ENCODE assay signal across 15 cellular contexts in the genomic region with DNA sequence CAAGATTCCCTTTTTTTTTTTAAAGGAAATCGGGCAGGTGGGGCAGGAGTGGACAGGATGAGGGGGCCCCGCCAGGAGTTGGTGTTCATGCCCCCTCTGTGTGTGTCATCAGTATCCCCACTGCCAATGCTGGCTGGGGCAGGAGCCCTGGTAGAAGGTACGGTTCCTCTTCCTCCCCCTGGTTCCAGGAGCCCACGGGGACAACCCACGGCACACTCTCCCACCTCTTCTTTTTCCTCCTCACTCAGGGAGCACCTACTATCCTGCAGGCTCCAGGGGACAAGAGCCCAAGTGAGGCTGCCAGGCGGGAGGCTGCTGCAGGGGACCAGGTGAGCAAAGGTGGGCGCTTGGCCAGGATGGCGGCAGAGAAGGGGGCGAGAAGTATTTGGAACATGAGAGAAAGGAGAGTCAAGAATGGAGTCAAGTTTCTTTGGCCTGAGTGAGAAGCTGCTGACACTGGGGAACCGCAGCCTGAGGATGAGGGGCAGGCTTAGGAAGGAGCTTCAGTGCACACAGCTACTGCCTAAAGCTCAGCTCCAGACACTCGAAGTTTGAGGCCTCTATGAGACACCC. TPM values are rescaled to one million over a fixed set of nuclear protein-coding genes. Genes with fewer than 3 reads are reported as not detected.
DNase-seq lines count a peak whose midpoint lies in the region; ATAC-seq and TF ChIP-seq lines count a peak whose summit lies in the region.
"Had no signal": no experiment of that assay in that cellular context is flagged by ENCODE, and none has a peak within 500 bp of the region (broad histone marks: within the 10 kb centered on the region; RNA-seq: fewer than 3 reads in every experiment).

No MANE protein-coding gene starts in this region.

- peaks cover 45% of the 10 kb centered on the region for H3K4me1 Mint-ChIP-seq in activated CD4-positive, alpha-beta T cell treated with anti-CD3 and anti-CD28 coated beads for 36 hours

- no peak overlapping the region for H3K4me3 Mint-ChIP-seq in activated CD4-positive, alpha-beta T cell treated with anti-CD3 and anti-CD28 coated beads for 36 hours
- H3K4me3 Mint-ChIP-seq: CD8-positive, alpha-beta memory T cell; memory B cell had no signal

- ATAC-seq in activated CD4-positive, alpha-beta T cell treated with anti-CD3 and anti-CD28 coated beads for 36 hours: no peak
- ATAC-seq in HG03095 (IDR thresholded peaks at IDR 0.05; ENCODE audit: unreplicated experiment): no peak

- peaks cover 20 to 71% (median 40%) of the 10 kb centered on the region in 5 donors for H3K4me1 ChIP-seq in subcutaneous abdominal adipose tissue (ENCODE audit: control insufficient read depth in 5 of 5, insufficient read depth in 5 of 5, low read length in 5 of 5)

- DNase-seq in activated CD4-positive, alpha-beta T cell treated with anti-CD3 and anti-CD28 coated beads for 36 hours: no peak
- DNase-seq in activated CD4-positive, alpha-beta T cell treated with anti-CD3 and anti-CD28 coated beads, Interleukin-2, amount 50 U/mL, for 4 hours: no peak
- DNase-seq in RWPE1 (ENCODE audit: low spot score): no peak
- DNase-seq in NCI-H82 treated with DMSO at 0.1 percent for 48 hours (lab: John Stamatoyannopoulos, UW; ENCODE audit: unreplicated experiment): no peak
- no peak for DNase-seq in occipital lobe (lab: John Stamatoyannopoulos, UW)
- DNase-seq: 8988T; CD8-positive, alpha-beta memory T cell; NCI-H187 treated with DMSO at 0.1 percent for 48 hours; NCI-H748 treated with DMSO at 0.1 percent for 48 hours; spleen had no signal

- no peak overlapping the region for H3K9ac ChIP-seq in subcutaneous abdominal adipose tissue (ENCODE audit: low read length in 5 of 5)

- H3K36me3 Mint-ChIP-seq in activated CD4-positive, alpha-beta T cell treated with anti-CD3 and anti-CD28 coated beads for 36 hours (ENCODE audit: low read depth): peaks cover 56% of the 10 kb centered on the region

- no peaks in the 10 kb centered on the region for H3K9me3 ChIP-seq in subcutaneous abdominal adipose tissue (ENCODE audit: control insufficient read depth in 5 of 5, low read length in 5 of 5)
- H3K9me3 ChIP-seq: neutrophil, spleen had no signal

- H3K36me3 ChIP-seq in subcutaneous abdominal adipose tissue (ENCODE audit: control insufficient read depth in 5 of 5, insufficient read depth in 5 of 5, low read length in 5 of 5): peaks cover 4 to 63% (median 47%) of the 10 kb centered on the region in 5 donors

- H3K27me3 ChIP-seq in layer of hippocampus (ENCODE audit: control insufficient read depth, insufficient read depth, low read length): no peaks in the 10 kb centered on the region
- H3K27me3 ChIP-seq in subcutaneous abdominal adipose tissue (ENCODE audit: control insufficient read depth in 5 of 5, insufficient read depth in 4 of 5, low read length in 5 of 5): no peaks in the 10 kb centered on the region
- H3K27me3 ChIP-seq: neutrophil, spleen had no signal

- peak overlapping the region; percentile 31 for H3K27ac Mint-ChIP-seq in activated CD4-positive, alpha-beta T cell treated with anti-CD3 and anti-CD28 coated beads for 36 hours
- H3K27ac Mint-ChIP-seq: memory B cell had no signal

- H3K4me3 ChIP-seq in subcutaneous abdominal adipose tissue (ENCODE audit: low read depth in 1 of 5, low read length in 5 of 5): no peak overlapping the region
- H3K4me3 ChIP-seq: spleen had no signal

- CTCF ChIA-PET in activated CD4-positive, alpha-beta T cell treated with anti-CD3 and anti-CD28 coated beads for 36 hours (lab: Charles Lee): interaction anchor here (0.7 kb wide), 1 partner anchor 31 kb away, joined by 3 read pairs; no protein-coding TSS in a partner anchor
- CTCF ChIA-PET in RWPE1 (lab: Yijun Ruan, JAX): interaction anchor here (1.4 kb wide), 1 partner anchor 9 kb away, joined by 3 read pairs; no protein-coding TSS in a partner anchor

- intact Hi-C loops in activated CD4-positive, alpha-beta T cell treated with anti-CD3 and anti-CD28 coated beads for 36 hours (cut with DNase I, micrococcal nuclease): no loop called here

- no peaks in the 10 kb centered on the region for H3K27me3 Mint-ChIP-seq in activated CD4-positive, alpha-beta T cell treated with anti-CD3 and anti-CD28 coated beads for 36 hours
- H3K27me3 Mint-ChIP-seq: CD8-positive, alpha-beta memory T cell; memory B cell had no signal

- H3K27ac ChIP-seq in RWPE1 (peak overlapping the region; percentile 92), layer of hippocampus (ENCODE audit: low read depth, low read length) (peak overlapping the region; percentile 39), subcutaneous abdominal adipose tissue (ENCODE audit: low read depth, low read length) (peak overlapping the region; percentile 90)

- POLR2A ChIA-PET in activated CD4-positive, alpha-beta T cell treated with anti-CD3 and anti-CD28 coated beads for 36 hours (lab: Charles Lee): no interaction called here
- POLR2A ChIA-PET in RWPE1 (lab: Yijun Ruan, JAX; ENCODE audit: low non-redundant PET): no interaction called here

- TF ChIP-seq CTCF in RWPE1 (conservative IDR thresholded peaks at IDR 0.05; ENCODE audit: low read depth): no peak

- no peaks in the 10 kb centered on the region for H3K9me3 Mint-ChIP-seq in activated CD4-positive, alpha-beta T cell treated with anti-CD3 and anti-CD28 coated beads for 36 hours (ENCODE audit: low read depth)
- H3K9me3 Mint-ChIP-seq: CD8-positive, alpha-beta memory T cell; memory B cell had no signal

RNA-seq across cellular contexts. Expression of gene ECE1, which starts 26.5 kb away (rescaled TPM):
- total RNA-seq in activated CD4-positive, alpha-beta T cell treated with anti-CD3 and anti-CD28 coated beads for 36 hours: 100 to 1,000 TPM; 130 to 162 TPM
- total RNA-seq in occipital lobe: 9.5 TPM

Comparison
In these comparisons a context has a peak if more than half of its experiments do, and no peak if none do; other contexts are left out.
1. H3K27ac ChIP-seq: peak in every context shown above with its lines; median percentile 92 in RWPE1; 90 in subcutaneous abdominal adipose tissue; 39 in layer of hippocampus.
2. RNA of gene ECE1, which starts 26.5 kb away (total RNA-seq): 130 to 162 TPM in activated CD4-positive, alpha-beta T cell treated with anti-CD3 and anti-CD28 coated beads for 36 hours; 9.5 TPM in occipital lobe (single experiment); every median in the first group is over 10 times any median in the second.